ENCODE assay signal across 21 cellular contexts in genomic region chr21:37226356-37226920, GRCh38. TPM values are rescaled to one million over a fixed set of nuclear protein-coding genes. Genes with fewer than 3 reads are reported as not detected.
A peak's percentile ranks its signal among the peaks of the same experiment; 100 is the strongest.
DNase-seq lines count a peak whose midpoint lies in the region; ATAC-seq and TF ChIP-seq lines count a peak whose summit lies in the region.
"Had no signal": no experiment of that assay in that cellular context is flagged by ENCODE, and none has a peak within 500 bp of the region (broad histone marks: within the 10 kb centered on the region; RNA-seq: fewer than 3 reads in every experiment).

No MANE protein-coding gene starts in this region.

- H3K27me3 ChIP-seq in CD8-positive, alpha-beta T cell (ENCODE audit: insufficient read depth, low read length) = no peaks in the 10 kb centered on the region
- H3K27me3 ChIP-seq: heart left ventricle, left lung, SJSA1 had no signal

- peaks cover 7% of the 10 kb centered on the region for H3K36me3 ChIP-seq in CD8-positive, alpha-beta T cell (ENCODE audit: insufficient read depth, low read length)

- CTCF ChIA-PET in activated CD8-positive, alpha-beta memory T cell treated with anti-CD3 and anti-CD28 coated beads, Interleukin-2, amount 10 ng/mL, durations not matched to agents 7 days and 5 days (lab: Charles Lee) = interaction anchor here (1.6 kb wide), 1 partner anchor 17 kb away, joined by 3 read pairs; no protein-coding TSS in a partner anchor
- CTCF ChIA-PET in CD8-positive, alpha-beta T cell (lab: Charles Lee) = no interaction called here

- no peaks in the 10 kb centered on the region for H3K27me3 Mint-ChIP-seq in activated CD8-positive, alpha-beta memory T cell treated with anti-CD3 and anti-CD28 coated beads, Interleukin-2, amount 10 ng/mL, durations not matched to agents 7 days and 5 days
- H3K27me3 Mint-ChIP-seq in CD8-positive, alpha-beta T cell (ENCODE audit: low read depth) = no peaks in the 10 kb centered on the region
- H3K27me3 Mint-ChIP-seq in activated T-helper 2 cell treated with anti-CD3 and anti-CD28 coated beads, Interferon-gamma antibody, Interleukin-2, Interleukin-4, amounts not matched to agents 10 μg/mL and 5 μg/mL and 100 μg/mL, durations not matched to agents 14 hours and 24 hours and 36 hours (ENCODE audit: low read depth) = no peaks in the 10 kb centered on the region
- no peaks in the 10 kb centered on the region for H3K27me3 Mint-ChIP-seq in natural killer cell (ENCODE audit: low read depth in 2 of 2)

- peaks cover 70% of the 10 kb centered on the region for H3K36me3 Mint-ChIP-seq in activated CD8-positive, alpha-beta memory T cell treated with anti-CD3 and anti-CD28 coated beads, Interleukin-2, amount 10 ng/mL, durations not matched to agents 7 days and 5 days
- H3K36me3 Mint-ChIP-seq in CD8-positive, alpha-beta T cell = peaks cover 60% of the 10 kb centered on the region
- H3K36me3 Mint-ChIP-seq in activated T-helper 2 cell treated with anti-CD3 and anti-CD28 coated beads, Interferon-gamma antibody, Interleukin-2, Interleukin-4, amounts not matched to agents 10 μg/mL and 5 μg/mL and 100 μg/mL, durations not matched to agents 14 hours and 24 hours and 36 hours (ENCODE audit: low read depth) = peaks cover 77% of the 10 kb centered on the region
- no peaks in the 10 kb centered on the region for H3K36me3 Mint-ChIP-seq in natural killer cell

- H3K27ac Mint-ChIP-seq in activated CD8-positive, alpha-beta memory T cell treated with anti-CD3 and anti-CD28 coated beads, Interleukin-2, amount 10 ng/mL, durations not matched to agents 7 days and 5 days = peak overlapping the region; percentile 95
- H3K27ac Mint-ChIP-seq in CD8-positive, alpha-beta T cell = peak overlapping the region; percentile 62
- H3K27ac Mint-ChIP-seq in activated T-helper 2 cell treated with anti-CD3 and anti-CD28 coated beads, Interferon-gamma antibody, Interleukin-2, Interleukin-4, amounts not matched to agents 10 μg/mL and 5 μg/mL and 100 μg/mL, durations not matched to agents 14 hours and 24 hours and 36 hours = peak overlapping the region; percentile 91
- peak overlapping the region; percentile 89 to 95 for H3K27ac Mint-ChIP-seq in natural killer cell
- H3K27ac Mint-ChIP-seq: mesothelial cell of epicardium had no signal

- ATAC-seq in activated CD8-positive, alpha-beta memory T cell treated with anti-CD3 and anti-CD28 coated beads, Interleukin-2, amount 10 ng/mL, durations not matched to agents 7 days and 5 days = no peak
- ATAC-seq in CD8-positive, alpha-beta T cell = no peak
- ATAC-seq in natural killer cell (no peak), GM19463 (IDR thresholded peaks at IDR 0.05; ENCODE audit: unreplicated experiment) (no peak)
- ATAC-seq: left lung had no signal

- no peak overlapping the region for H3K4me3 Mint-ChIP-seq in activated CD8-positive, alpha-beta memory T cell treated with anti-CD3 and anti-CD28 coated beads, Interleukin-2, amount 10 ng/mL, durations not matched to agents 7 days and 5 days
- H3K4me3 Mint-ChIP-seq in CD8-positive, alpha-beta T cell = no peak overlapping the region
- H3K4me3 Mint-ChIP-seq in activated T-helper 2 cell treated with anti-CD3 and anti-CD28 coated beads, Interferon-gamma antibody, Interleukin-2, Interleukin-4, amounts not matched to agents 10 μg/mL and 5 μg/mL and 100 μg/mL, durations not matched to agents 14 hours and 24 hours and 36 hours (ENCODE audit: low read depth) = no peak overlapping the region
- H3K4me3 Mint-ChIP-seq in natural killer cell = peak overlapping the region; percentile 78
- H3K4me3 Mint-ChIP-seq: mesothelial cell of epicardium had no signal

- H3K4me1 ChIP-seq in CD8-positive, alpha-beta T cell (ENCODE audit: insufficient read depth, low read length) = peaks cover 34% of the 10 kb centered on the region

- no peaks in the 10 kb centered on the region for H3K9me3 Mint-ChIP-seq in activated CD8-positive, alpha-beta memory T cell treated with anti-CD3 and anti-CD28 coated beads, Interleukin-2, amount 10 ng/mL, durations not matched to agents 7 days and 5 days (ENCODE audit: low read depth)
- no peaks in the 10 kb centered on the region for H3K9me3 Mint-ChIP-seq in CD8-positive, alpha-beta T cell
- H3K9me3 Mint-ChIP-seq in activated T-helper 2 cell treated with anti-CD3 and anti-CD28 coated beads, Interferon-gamma antibody, Interleukin-2, Interleukin-4, amounts not matched to agents 10 μg/mL and 5 μg/mL and 100 μg/mL, durations not matched to agents 14 hours and 24 hours and 36 hours = peaks cover under 1% of the 10 kb centered on the region
- no peaks in the 10 kb centered on the region for H3K9me3 Mint-ChIP-seq in natural killer cell
- H3K9me3 Mint-ChIP-seq: mesothelial cell of epicardium had no signal

- H3K27ac ChIP-seq in CD8-positive, alpha-beta T cell (ENCODE audit: low read depth, low read length) = no peak overlapping the region
- H3K27ac ChIP-seq: C4-2B, epithelial cell of prostate, SJSA1, thoracic aorta had no signal

- H3K4me3 ChIP-seq in CD8-positive, alpha-beta T cell (ENCODE audit: low read depth, low read length) = no peak overlapping the region
- H3K4me3 ChIP-seq: heart left ventricle, left lung, SJSA1, thoracic aorta had no signal

- no peak for TF ChIP-seq CTCF in CD8-positive, alpha-beta T cell (IDR thresholded peaks at IDR 0.05)
- no peak for TF ChIP-seq CTCF in natural killer cell (IDR thresholded peaks at IDR 0.05)

- no peak for DNase-seq in activated CD8-positive, alpha-beta memory T cell treated with anti-CD3 and anti-CD28 coated beads, Interleukin-2, amount 10 ng/mL, durations not matched to agents 7 days and 5 days
- DNase-seq in activated CD8-positive, alpha-beta memory T cell treated with anti-CD3 and anti-CD28 coated beads, Interleukin-2, amount 50 U/mL, for 4 hours = no peak
- DNase-seq in CD8-positive, alpha-beta T cell = no peak
- no peak for DNase-seq in activated T-helper 2 cell treated with anti-CD3 and anti-CD28 coated beads, Interferon-gamma antibody, Interleukin-2, Interleukin-4, amounts not matched to agents 10 μg/mL and 5 μg/mL and 100 μg/mL, durations not matched to agents 14 hours and 24 hours and 36 hours (ENCODE audit: low spot score)
- DNase-seq in natural killer cell = no peak
- DNase-seq in NCI-H446 (lab: John Stamatoyannopoulos, UW) = no peak
- DNase-seq in NCI-H2196 (lab: John Stamatoyannopoulos, UW; ENCODE audit: unreplicated experiment) = no peak
- DNase-seq: ACHN, activated gamma-delta T cell treated with Interleukin-2 at 50 U/mL for 16 hours, DMS 273 treated with DMSO at 0.1 percent for 48 hours, GOT3, heart left ventricle, left lung, NCI-H1417, NCI-H510A had no signal

- no peaks in the 10 kb centered on the region for H3K9me3 ChIP-seq in CD8-positive, alpha-beta T cell (ENCODE audit: low read length)
- H3K9me3 ChIP-seq: heart left ventricle, left lung, SJSA1, thoracic aorta had no signal

- intact Hi-C loops in CD8-positive, alpha-beta T cell (cut with DNase I, micrococcal nuclease) = loop anchor here in 1 of 2 experiments (10.0 kb wide), 1 partner anchor 238 kb away; no protein-coding TSS in a partner anchor
- intact Hi-C loops in activated T-helper 2 cell treated with anti-CD3 and anti-CD28 coated beads, Interferon-gamma antibody, Interleukin-2, Interleukin-4, amounts not matched to agents 10 μg/mL and 5 μg/mL and 100 μg/mL, durations not matched to agents 14 hours and 24 hours and 36 hours (cut with micrococcal nuclease) = loop anchor here (10.0 kb wide), 1 partner anchor 262 kb away; the partner anchor contains the start of gene HLCS
- intact Hi-C loops in natural killer cell (cut with micrococcal nuclease) = loop anchor here (10.0 kb wide), 1 partner anchor 152 kb away; the partner anchor contains the start of genes PIGP and TTC3

- POLR2A ChIA-PET in CD8-positive, alpha-beta T cell (lab: Charles Lee) = no interaction called here

- peaks cover 56% of the 10 kb centered on the region for H3K4me1 Mint-ChIP-seq in activated CD8-positive, alpha-beta memory T cell treated with anti-CD3 and anti-CD28 coated beads, Interleukin-2, amount 10 ng/mL, durations not matched to agents 7 days and 5 days
- peaks cover 43% of the 10 kb centered on the region for H3K4me1 Mint-ChIP-seq in CD8-positive, alpha-beta T cell (ENCODE audit: low read depth)
- H3K4me1 Mint-ChIP-seq in activated T-helper 2 cell treated with anti-CD3 and anti-CD28 coated beads, Interferon-gamma antibody, Interleukin-2, Interleukin-4, amounts not matched to agents 10 μg/mL and 5 μg/mL and 100 μg/mL, durations not matched to agents 14 hours and 24 hours and 36 hours (ENCODE audit: low read depth) = peaks cover 37% of the 10 kb centered on the region
- peaks cover 41 to 52% of the 10 kb centered on the region in 2 donors for H3K4me1 Mint-ChIP-seq in natural killer cell
- H3K4me1 Mint-ChIP-seq: mesothelial cell of epicardium had no signal

RNA-seq across cellular contexts. Expression of gene VPS26C, which starts 40.7 kb away (rescaled TPM):
- 10 to 100 TPM; 83.1 to 94.3 TPM for total RNA-seq in activated CD8-positive, alpha-beta memory T cell treated with anti-CD3 and anti-CD28 coated beads, Interleukin-2, amount 10 ng/mL, durations not matched to agents 7 days and 5 days
- 10 to 100 TPM; 37.4 to 39.4 TPM for total RNA-seq in CD8-positive, alpha-beta T cell
- total RNA-seq in activated T-helper 2 cell treated with anti-CD3 and anti-CD28 coated beads, Interferon-gamma antibody, Interleukin-2, Interleukin-4, amounts not matched to agents 10 μg/mL and 5 μg/mL and 100 μg/mL, durations not matched to agents 14 hours and 24 hours and 36 hours = 58.0 and 59.4 TPM in 2 replicates
- 10 to 100 TPM; 71.1 to 84.7 (median 72.2) TPM for total RNA-seq in natural killer cell
